Comparison of ENCODE assay signal across 1 cellular context in the genomic region with DNA sequence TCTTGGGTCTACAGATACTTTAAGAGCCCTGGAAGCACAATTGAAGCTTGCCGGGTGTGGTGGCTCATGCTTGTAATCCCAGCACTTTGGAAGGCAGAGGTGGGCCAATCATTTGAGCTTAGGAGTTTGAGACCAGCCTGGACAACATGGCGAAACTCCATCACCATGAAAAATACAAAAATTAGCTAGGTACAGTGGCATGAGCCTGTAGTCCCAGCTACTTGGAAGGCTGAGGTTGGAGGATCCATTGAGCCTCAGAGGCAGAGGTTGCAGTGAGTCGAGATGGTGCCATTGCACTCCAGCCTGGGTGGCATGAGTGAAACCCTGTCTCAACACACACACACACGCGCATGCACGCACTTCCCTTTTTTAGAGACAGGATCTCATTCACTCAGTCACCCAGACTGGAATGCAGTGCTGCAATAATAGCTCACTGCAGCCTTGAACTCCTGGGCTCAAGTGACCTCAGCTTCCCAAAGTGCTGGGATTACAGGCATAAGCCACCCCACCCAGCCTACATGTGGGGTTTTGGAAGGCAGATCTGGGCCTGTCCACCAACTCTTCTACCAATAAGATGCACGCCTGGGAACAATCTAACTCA.
TF ChIP-seq lines count a peak whose summit lies in the region.

No MANE protein-coding gene starts in this region.

TF ChIP-seq in HepG2, 621 proteins besides CTCF, POLR2A, EP300 and RAD21:
- TF ChIP-seq, protein P1, sequence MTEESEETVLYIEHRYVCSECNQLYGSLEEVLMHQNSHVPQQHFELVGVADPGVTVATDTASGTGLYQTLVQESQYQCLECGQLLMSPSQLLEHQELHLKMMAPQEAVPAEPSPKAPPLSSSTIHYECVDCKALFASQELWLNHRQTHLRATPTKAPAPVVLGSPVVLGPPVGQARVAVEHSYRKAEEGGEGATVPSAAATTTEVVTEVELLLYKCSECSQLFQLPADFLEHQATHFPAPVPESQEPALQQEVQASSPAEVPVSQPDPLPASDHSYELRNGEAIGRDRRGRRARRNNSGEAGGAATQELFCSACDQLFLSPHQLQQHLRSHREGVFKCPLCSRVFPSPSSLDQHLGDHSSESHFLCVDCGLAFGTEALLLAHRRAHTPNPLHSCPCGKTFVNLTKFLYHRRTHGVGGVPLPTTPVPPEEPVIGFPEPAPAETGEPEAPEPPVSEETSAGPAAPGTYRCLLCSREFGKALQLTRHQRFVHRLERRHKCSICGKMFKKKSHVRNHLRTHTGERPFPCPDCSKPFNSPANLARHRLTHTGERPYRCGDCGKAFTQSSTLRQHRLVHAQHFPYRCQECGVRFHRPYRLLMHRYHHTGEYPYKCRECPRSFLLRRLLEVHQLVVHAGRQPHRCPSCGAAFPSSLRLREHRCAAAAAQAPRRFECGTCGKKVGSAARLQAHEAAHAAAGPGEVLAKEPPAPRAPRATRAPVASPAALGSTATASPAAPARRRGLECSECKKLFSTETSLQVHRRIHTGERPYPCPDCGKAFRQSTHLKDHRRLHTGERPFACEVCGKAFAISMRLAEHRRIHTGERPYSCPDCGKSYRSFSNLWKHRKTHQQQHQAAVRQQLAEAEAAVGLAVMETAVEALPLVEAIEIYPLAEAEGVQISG (CRISPR knock-in tag; IDR thresholded peaks at IDR 0.05): no peak
- TF ChIP-seq ZNF12 (CRISPR knock-in tag; IDR thresholded peaks at IDR 0.05): 0 out of 2 replicates have a peak, but pooled peaks have one; percentile 24
- TF ChIP-seq ZNF331 (CRISPR knock-in tag; IDR thresholded peaks at IDR 0.05): no peak
- peak in 1 of 2 experiments; percentile 63; a peak in 2 of 4 replicates for TF ChIP-seq NR2F1 (CRISPR knock-in tag; IDR thresholded peaks at IDR 0.05)
- TF ChIP-seq NR2F6 (IDR thresholded peaks at IDR 0.05): 0 out of 2 replicates have a peak, but pooled peaks have one; percentile 11
- TF ChIP-seq NR2F6 (CRISPR knock-in tag; IDR thresholded peaks at IDR 0.05): no peak
- TF ChIP-seq RARA (CRISPR knock-in tag; IDR thresholded peaks at IDR 0.05): 0 out of 2 replicates have a peak, but pooled peaks have one; percentile 30
- TF ChIP-seq FOSL2 (CRISPR knock-in tag; IDR thresholded peaks at IDR 0.05): 0 out of 2 replicates have a peak, but pooled peaks have one; percentile 11
- 0 out of 2 replicates have a peak, but pooled peaks have one; percentile 26 for TF ChIP-seq RXRA (CRISPR knock-in tag; IDR thresholded peaks at IDR 0.05)
- TF ChIP-seq SALL1 (CRISPR knock-in tag; IDR thresholded peaks at IDR 0.05): 0 out of 2 replicates have a peak, but pooled peaks have one; percentile 13
